21 cellular contexts compared by ENCODE assay signal in the genomic region with DNA sequence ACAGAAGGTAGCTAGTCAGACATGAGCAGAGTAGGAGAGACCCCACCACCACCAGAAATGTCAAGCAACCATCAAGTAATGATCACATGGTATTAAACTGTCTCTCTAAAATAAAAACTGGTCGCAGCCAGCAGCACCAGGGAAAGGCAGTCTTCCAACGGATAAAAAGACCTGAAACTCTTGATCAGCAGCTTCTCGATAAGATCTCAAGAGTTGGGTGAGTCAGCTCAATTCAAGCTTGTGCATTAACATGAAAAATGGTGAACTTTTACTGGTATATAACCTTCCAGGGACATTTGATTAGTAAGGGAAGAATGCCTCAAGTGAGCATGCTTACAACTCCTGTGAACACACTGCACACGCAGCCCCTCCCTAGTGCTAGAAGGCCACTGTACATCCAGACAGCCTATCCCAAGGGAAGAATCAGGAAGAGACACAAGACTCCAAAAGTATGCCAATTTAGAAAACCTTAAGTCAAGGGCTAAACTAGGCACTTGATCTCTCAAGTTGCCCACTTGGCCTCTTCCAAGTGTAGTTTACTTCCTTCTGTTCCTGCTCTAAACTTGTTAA.
"Had no signal": no experiment of that assay in that cellular context is flagged by ENCODE, and none has a peak within 500 bp of the region (broad histone marks: within the 10 kb centered on the region; RNA-seq: fewer than 3 reads in every experiment).

No MANE protein-coding gene starts in this region.

- H3K27ac Mint-ChIP-seq: endodermal cell; natural killer cell treated with Interleukin-12 subunit alpha and Interleukin-12 subunit beta and Interleukin-15 and Interleukin-18, amount 100 ng/mL, for 72 hours; neural progenitor cell; stimulated activated effector memory CD8-positive, alpha-beta T cell treated with anti-CD3 and anti-CD28 coated beads, Interleukin-12 subunit alpha, Interleukin-12 subunit beta, amount 100 ng/mL, for 72 hours had no signal

- H3K27me3 ChIP-seq: heart right ventricle, neural progenitor cell, ovary, right lobe of liver, suprapubic skin, thyroid gland, upper lobe of left lung had no signal

- H3K4me1 Mint-ChIP-seq: endodermal cell; neural progenitor cell; stimulated activated effector memory CD8-positive, alpha-beta T cell treated with anti-CD3 and anti-CD28 coated beads, Interleukin-12 subunit alpha, Interleukin-12 subunit beta, amount 100 ng/mL, for 72 hours had no signal

- H3K27ac ChIP-seq: coronary artery, heart right ventricle, neural progenitor cell, ovary, right lobe of liver, suprapubic skin, thyroid gland, upper lobe of left lung had no signal

- H3K9me3 Mint-ChIP-seq: endodermal cell had no signal

- H3K36me3 Mint-ChIP-seq: natural killer cell treated with Interleukin-12 subunit alpha and Interleukin-12 subunit beta and Interleukin-15 and Interleukin-18, amount 100 ng/mL, for 72 hours; neural progenitor cell; stimulated activated effector memory CD8-positive, alpha-beta T cell treated with anti-CD3 and anti-CD28 coated beads, Interleukin-12 subunit alpha, Interleukin-12 subunit beta, amount 100 ng/mL, for 72 hours had no signal

- ATAC-seq: heart right ventricle; natural killer cell treated with Interleukin-12 subunit alpha and Interleukin-12 subunit beta and Interleukin-15 and Interleukin-18, amount 100 ng/mL, for 72 hours; right lobe of liver; stimulated activated effector memory CD8-positive, alpha-beta T cell treated with anti-CD3 and anti-CD28 coated beads, Interleukin-12 subunit alpha, Interleukin-12 subunit beta, amount 100 ng/mL, for 72 hours; stimulated activated naive CD8-positive, alpha-beta T cell treated with anti-CD3 and anti-CD28 coated beads, Interleukin-15, Interleukin-2, amounts not matched to agents 100 U/mL and 50 U/mL, for 24 hours had no signal

- H3K4me1 ChIP-seq: heart right ventricle, neural progenitor cell, right lobe of liver, suprapubic skin, thyroid gland, upper lobe of left lung had no signal

- H3K4me3 Mint-ChIP-seq: endodermal cell; natural killer cell treated with Interleukin-12 subunit alpha and Interleukin-12 subunit beta and Interleukin-15 and Interleukin-18, amount 100 ng/mL, for 72 hours; neural progenitor cell; stimulated activated effector memory CD8-positive, alpha-beta T cell treated with anti-CD3 and anti-CD28 coated beads, Interleukin-12 subunit alpha, Interleukin-12 subunit beta, amount 100 ng/mL, for 72 hours had no signal

- DNase-seq: effector CD4-positive, alpha-beta T cell; endodermal cell; heart right ventricle; hypothalamus; kidney glomerular epithelial cell; mesenchymal stem cell; midbrain; nucleus accumbens; ovary; retina; right lobe of liver; stimulated activated CD4-positive, alpha-beta T cell treated with anti-CD3 and anti-CD28 coated beads, Interleukin-4, amount 100 ng/mL, for 1 hour; stimulated activated CD8-positive, alpha-beta memory T cell treated with anti-CD3 and anti-CD28 coated beads, Interleukin-4, amount 100 ng/mL, for 48 hours; stimulated activated naive CD8-positive, alpha-beta T cell treated with anti-CD3 and anti-CD28 coated beads, Interleukin-15, Interleukin-2, amounts not matched to agents 100 U/mL and 50 U/mL, for 24 hours; thyroid gland had no signal

- H3K27me3 Mint-ChIP-seq: natural killer cell treated with Interleukin-12 subunit alpha and Interleukin-12 subunit beta and Interleukin-15 and Interleukin-18, amount 100 ng/mL, for 72 hours had no signal
